Comparison of ENCODE assay signal across 11 cellular contexts in genomic region chr19:38303517-38304351, GRCh38. TPM values are rescaled to one million over a fixed set of nuclear protein-coding genes. Genes with fewer than 3 reads are reported as not detected.
A peak's percentile ranks its signal among the peaks of the same experiment; 100 is the strongest.
DNase-seq lines count a peak whose midpoint lies in the region; ATAC-seq and FAIRE-seq lines count a peak whose summit lies in the region.
"Had no signal": no experiment of that assay in that cellular context is flagged by ENCODE, and none has a peak within 500 bp of the region (broad histone marks: within the 10 kb centered on the region; RNA-seq: fewer than 3 reads in every experiment).

C19orf33 (plus strand) TSS chr19:38304251; CDS start chr19:38304262, 11 bp downstream.

- ATAC-seq in sciatic nerve, result peak; percentile 81
- ATAC-seq: T-helper 17 cell had no signal

- H3K9ac ChIP-seq in iPS-18a (ENCODE audit: low read length), result no peak within 1 kb of the TSS

- FAIRE-seq in frontal cortex (lab: Jason Lieb, UNC), result no peak

- peak; percentile 96 for DNase-seq in HPDE6-E6E7 (ENCODE audit: extremely low spot score)
- DNase-seq in amniotic epithelial cell (ENCODE audit: low read depth), result peak; percentile 9
- DNase-seq in sciatic nerve (ENCODE audit: low spot score), result no peak
- no peak for DNase-seq in frontal cortex (ENCODE audit: low spot score in 2 of 2)
- no peak for DNase-seq in stimulated activated CD4-positive, alpha-beta T cell treated with anti-CD3 and anti-CD28 coated beads, Interleukin-4, amount 100 ng/mL, for 24 hours
- no peak for DNase-seq in MV-4-11 (lab: John Stamatoyannopoulos, UW)
- DNase-seq in nucleus accumbens (lab: John Stamatoyannopoulos, UW), result no peak
- DNase-seq: activated effector memory CD4-positive, alpha-beta T cell treated with anti-CD3 and anti-CD28 coated beads, Interleukin-2, amount 50 U/mL, for 16 hours; NCI-H1930; T-helper 17 cell had no signal

- H3K36me3 ChIP-seq in iPS-18a (ENCODE audit: control insufficient read depth, low read depth, low read length), result peaks cover 4% of the 10 kb centered on the region

- H3K4me3 ChIP-seq in iPS-18a (ENCODE audit: low read length), result peak within 1 kb of the TSS; percentile 20

- peaks cover 5% of the 10 kb centered on the region for H3K4me1 ChIP-seq in iPS-18a (ENCODE audit: control insufficient read depth, low read depth, low read length)

- H3K27ac ChIP-seq in iPS-18a (ENCODE audit: low read length), result no peak within 1 kb of the TSS

- H3K9me3 ChIP-seq in iPS-18a (ENCODE audit: control insufficient read depth, low read depth, low read length), result no peaks in the 10 kb centered on the region

- no peaks in the 10 kb centered on the region for H3K27me3 ChIP-seq in iPS-18a (ENCODE audit: control insufficient read depth, insufficient read depth, low read length)

- intact Hi-C loops in sciatic nerve (cut with DNase I), result no loop called here

RNA-seq across cellular contexts. Expression of gene C19orf33, which starts in this region (rescaled TPM):
- 25.8 TPM for total RNA-seq in sciatic nerve
- total RNA-seq in frontal cortex, result 0.82 TPM

Comparison
In these comparisons a context has a peak if more than half of its experiments do, and no peak if none do; other contexts are left out.
1. RNA of gene C19orf33 (total RNA-seq): 25.8 TPM in sciatic nerve (single experiment); 0.82 TPM in frontal cortex (single experiment); every median in the first group is over 10 times any median in the second.
2. DNase-seq: peak in HPDE6-E6E7 (single experiment) and amniotic epithelial cell (single experiment); none in sciatic nerve (single experiment), frontal cortex (0 of 2), stimulated activated CD4-positive, alpha-beta T cell treated with anti-CD3 and anti-CD28 coated beads, Interleukin-4, amount 100 ng/mL, for 24 hours (single experiment), MV-4-11 (single experiment) and nucleus accumbens (0 of 56).